In the genomic region with DNA sequence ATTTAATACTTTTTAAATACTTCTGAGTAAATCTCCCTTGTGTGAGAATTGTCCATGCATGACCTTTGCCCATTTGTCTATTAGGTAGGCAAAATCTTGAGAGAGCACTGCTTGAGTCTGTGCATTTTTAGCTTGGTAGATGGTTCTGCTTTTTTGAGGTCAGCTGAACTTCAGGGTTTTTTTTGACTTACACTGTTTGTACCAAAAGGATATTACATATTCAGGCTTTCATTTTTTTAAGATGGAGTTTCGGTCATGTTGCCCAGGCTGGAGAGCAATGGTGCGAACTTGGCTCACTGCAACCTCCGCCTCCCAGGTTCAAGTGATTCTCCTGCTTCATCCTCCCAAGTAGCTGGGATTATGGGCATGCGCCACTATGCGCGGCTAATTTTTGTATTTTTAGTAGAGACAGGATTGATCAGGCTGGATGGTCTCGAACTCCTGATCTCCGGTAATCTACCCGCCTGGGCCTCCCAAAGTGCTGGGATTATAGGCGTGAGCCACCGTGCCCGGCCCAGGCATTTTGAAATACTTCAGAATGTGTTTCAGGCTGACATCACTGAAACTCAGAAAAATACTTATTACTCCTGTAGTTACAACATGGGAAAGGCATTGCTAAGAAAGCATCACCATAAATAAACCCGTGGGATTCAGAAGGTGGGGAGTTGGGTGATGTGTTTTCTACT, we compare ENCODE assay signal across 8 cellular contexts. TPM values are rescaled to one million over a fixed set of nuclear protein-coding genes. Genes with fewer than 3 reads are reported as not detected.
DNase-seq lines count a peak whose midpoint lies in the region; ATAC-seq and TF ChIP-seq lines count a peak whose summit lies in the region.

No MANE protein-coding gene starts in this region.

- TF ChIP-seq CTCF in brain microvascular endothelial cell (IDR thresholded peaks at IDR 0.05; ENCODE audit: low read depth, low read length, missing control alignments) (no peak), heart right ventricle (IDR thresholded peaks at IDR 0.05) (no peak)

- WGBS in heart right ventricle, 2 donors = 93 to 96% methylated on average over 13 of the region's 13 CpGs

- DNase-seq in CD1c-positive myeloid dendritic cell (ENCODE audit: extremely low spot score) (peak; percentile 87), brain microvascular endothelial cell (peak; percentile 49), NK-92 (lab: John Stamatoyannopoulos, UW; ENCODE audit: unreplicated experiment) (no peak), NCI-H1048 (lab: John Stamatoyannopoulos, UW) (no peak), iPS-NIHi7 (ENCODE audit: extremely low spot score) (no peak), heart right ventricle (no peak)

- H3K27me3 ChIP-seq in brain microvascular endothelial cell (replicated peaks) = no peaks in the 10 kb centered on the region
- no peaks in the 10 kb centered on the region for H3K27me3 ChIP-seq in heart right ventricle

- no peaks in the 10 kb centered on the region for H3K9me3 ChIP-seq in heart right ventricle

- intact Hi-C loops in heart right ventricle (cut with DNase I) = no loop called here

- in situ Hi-C loops in brain microvascular endothelial cell (cut with HindIII; ENCODE audit: low pct_ligation_motif_present, low sequenced_read_pairs) = no loop called here

- no peak overlapping the region for H3K4me3 ChIP-seq in brain microvascular endothelial cell (ENCODE audit: low read depth, low read length)
- no peak overlapping the region for H3K4me3 ChIP-seq in heart right ventricle

- peak; percentile 73 for ATAC-seq in GM19397 (IDR thresholded peaks at IDR 0.05; ENCODE audit: unreplicated experiment)
- peak; percentile 74 for ATAC-seq in HG03342 (IDR thresholded peaks at IDR 0.05; ENCODE audit: unreplicated experiment)
- ATAC-seq in heart right ventricle = no peak

- H3K36me3 ChIP-seq in brain microvascular endothelial cell (replicated peaks) (no peaks in the 10 kb centered on the region), heart right ventricle (no peaks in the 10 kb centered on the region)

- H3K27ac ChIP-seq in brain microvascular endothelial cell (peak overlapping the region; percentile 48), heart right ventricle (peak overlapping the region in 2 of 10 donors; percentile 43 to 79)

- H3K4me1 ChIP-seq in heart right ventricle = peaks cover 11 to 98% (median 62%) of the 10 kb centered on the region in 9 donors

RNA-seq across cellular contexts. Expression of a gene that starts 11.1 kb away (rescaled TPM):
- total RNA-seq in heart right ventricle = 100 to 1,000 TPM in 3 of 10 donors, 10 to 100 TPM in 7; 55.1 to 159 (median 89.3) TPM
- polyA plus RNA-seq in heart right ventricle = 10 to 100 TPM; 21.6 to 35.8 TPM

Comparison
In these comparisons a context has a peak if more than half of its experiments do, and no peak if none do; other contexts are left out.
1. DNase-seq: peak in CD1c-positive myeloid dendritic cell (single experiment) and brain microvascular endothelial cell (single experiment); none in NK-92 (single experiment), NCI-H1048 (single experiment), iPS-NIHi7 (single experiment) and heart right ventricle (0 of 2).
2. ATAC-seq: peak in GM19397 (single experiment) and HG03342 (single experiment); none in heart right ventricle (0 of 8).